8 cellular contexts compared by ENCODE assay signal in the genomic region with DNA sequence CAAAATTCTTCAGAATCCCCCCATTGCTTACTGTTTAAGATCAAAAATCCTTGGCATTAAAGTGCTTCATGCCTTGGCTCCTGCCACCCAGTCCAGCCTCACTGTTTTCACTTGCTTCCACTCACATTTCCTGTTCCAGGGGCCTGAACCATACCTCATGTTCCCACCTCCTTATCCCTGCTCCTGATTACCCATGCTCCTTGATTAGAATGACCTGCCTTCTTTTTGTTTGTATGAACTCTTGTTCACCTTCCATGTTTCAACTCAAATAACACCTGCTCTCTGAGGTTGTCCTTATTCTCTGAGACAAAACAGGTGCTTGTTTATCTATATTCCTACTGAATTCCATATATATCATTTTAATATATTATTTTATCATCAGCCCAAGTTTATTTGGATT.
"Had no signal": no experiment of that assay in that cellular context is flagged by ENCODE, and none has a peak within 500 bp of the region (broad histone marks: within the 10 kb centered on the region; RNA-seq: fewer than 3 reads in every experiment).

No MANE protein-coding gene starts in this region.

- DNase-seq: H7, HFFc6 had no signal

- ATAC-seq: GM23338, HCT116, HepG2 had no signal

- H3K4me1 ChIP-seq: HAP-1 had no signal

- H3K9me3 ChIP-seq: HAP-1 had no signal

- H3K36me3 ChIP-seq: HAP-1 had no signal

- H3K27ac ChIP-seq: HL-60 had no signal

- H3K27me3 Mint-ChIP-seq: IgD-negative memory B cell had no signal

- H3K27ac Mint-ChIP-seq: GM23338, HFFc6, IgD-negative memory B cell had no signal

- H3K4me3 ChIP-seq: GM23338, HAP-1 had no signal

- H3K4me3 Mint-ChIP-seq: GM23338, HFFc6, IgD-negative memory B cell had no signal

- H3K4me1 Mint-ChIP-seq: GM23338, IgD-negative memory B cell had no signal
